In genomic region chr20:63610581-63611435, GRCh38 we compare ENCODE assay signal across 2 cellular contexts.
TF ChIP-seq lines count a peak whose summit lies in the region.

No MANE protein-coding gene starts in this region.

TF ChIP-seq in WTC11, 78 proteins besides CTCF, POLR2A, EP300 and RAD21 (continues in another document):
- no peak for TF ChIP-seq ZNF219 (CRISPR knock-in tag; IDR thresholded peaks at IDR 0.05; ENCODE audit: borderline replicate concordance)
- TF ChIP-seq ZNF512 (CRISPR knock-in tag; IDR thresholded peaks at IDR 0.05; ENCODE audit: borderline replicate concordance): no peak
- no peak for TF ChIP-seq USF2 (CRISPR knock-in tag; IDR thresholded peaks at IDR 0.05)
- TF ChIP-seq ATF1 (CRISPR knock-in tag; IDR thresholded peaks at IDR 0.05): no peak
- TF ChIP-seq, protein P1, sequence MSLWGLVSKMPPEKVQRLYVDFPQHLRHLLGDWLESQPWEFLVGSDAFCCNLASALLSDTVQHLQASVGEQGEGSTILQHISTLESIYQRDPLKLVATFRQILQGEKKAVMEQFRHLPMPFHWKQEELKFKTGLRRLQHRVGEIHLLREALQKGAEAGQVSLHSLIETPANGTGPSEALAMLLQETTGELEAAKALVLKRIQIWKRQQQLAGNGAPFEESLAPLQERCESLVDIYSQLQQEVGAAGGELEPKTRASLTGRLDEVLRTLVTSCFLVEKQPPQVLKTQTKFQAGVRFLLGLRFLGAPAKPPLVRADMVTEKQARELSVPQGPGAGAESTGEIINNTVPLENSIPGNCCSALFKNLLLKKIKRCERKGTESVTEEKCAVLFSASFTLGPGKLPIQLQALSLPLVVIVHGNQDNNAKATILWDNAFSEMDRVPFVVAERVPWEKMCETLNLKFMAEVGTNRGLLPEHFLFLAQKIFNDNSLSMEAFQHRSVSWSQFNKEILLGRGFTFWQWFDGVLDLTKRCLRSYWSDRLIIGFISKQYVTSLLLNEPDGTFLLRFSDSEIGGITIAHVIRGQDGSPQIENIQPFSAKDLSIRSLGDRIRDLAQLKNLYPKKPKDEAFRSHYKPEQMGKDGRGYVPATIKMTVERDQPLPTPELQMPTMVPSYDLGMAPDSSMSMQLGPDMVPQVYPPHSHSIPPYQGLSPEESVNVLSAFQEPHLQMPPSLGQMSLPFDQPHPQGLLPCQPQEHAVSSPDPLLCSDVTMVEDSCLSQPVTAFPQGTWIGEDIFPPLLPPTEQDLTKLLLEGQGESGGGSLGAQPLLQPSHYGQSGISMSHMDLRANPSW (CRISPR knock-in tag; conservative IDR thresholded peaks at IDR 0.05; ENCODE audit: low read depth): no peak
- TF ChIP-seq, protein P2, sequence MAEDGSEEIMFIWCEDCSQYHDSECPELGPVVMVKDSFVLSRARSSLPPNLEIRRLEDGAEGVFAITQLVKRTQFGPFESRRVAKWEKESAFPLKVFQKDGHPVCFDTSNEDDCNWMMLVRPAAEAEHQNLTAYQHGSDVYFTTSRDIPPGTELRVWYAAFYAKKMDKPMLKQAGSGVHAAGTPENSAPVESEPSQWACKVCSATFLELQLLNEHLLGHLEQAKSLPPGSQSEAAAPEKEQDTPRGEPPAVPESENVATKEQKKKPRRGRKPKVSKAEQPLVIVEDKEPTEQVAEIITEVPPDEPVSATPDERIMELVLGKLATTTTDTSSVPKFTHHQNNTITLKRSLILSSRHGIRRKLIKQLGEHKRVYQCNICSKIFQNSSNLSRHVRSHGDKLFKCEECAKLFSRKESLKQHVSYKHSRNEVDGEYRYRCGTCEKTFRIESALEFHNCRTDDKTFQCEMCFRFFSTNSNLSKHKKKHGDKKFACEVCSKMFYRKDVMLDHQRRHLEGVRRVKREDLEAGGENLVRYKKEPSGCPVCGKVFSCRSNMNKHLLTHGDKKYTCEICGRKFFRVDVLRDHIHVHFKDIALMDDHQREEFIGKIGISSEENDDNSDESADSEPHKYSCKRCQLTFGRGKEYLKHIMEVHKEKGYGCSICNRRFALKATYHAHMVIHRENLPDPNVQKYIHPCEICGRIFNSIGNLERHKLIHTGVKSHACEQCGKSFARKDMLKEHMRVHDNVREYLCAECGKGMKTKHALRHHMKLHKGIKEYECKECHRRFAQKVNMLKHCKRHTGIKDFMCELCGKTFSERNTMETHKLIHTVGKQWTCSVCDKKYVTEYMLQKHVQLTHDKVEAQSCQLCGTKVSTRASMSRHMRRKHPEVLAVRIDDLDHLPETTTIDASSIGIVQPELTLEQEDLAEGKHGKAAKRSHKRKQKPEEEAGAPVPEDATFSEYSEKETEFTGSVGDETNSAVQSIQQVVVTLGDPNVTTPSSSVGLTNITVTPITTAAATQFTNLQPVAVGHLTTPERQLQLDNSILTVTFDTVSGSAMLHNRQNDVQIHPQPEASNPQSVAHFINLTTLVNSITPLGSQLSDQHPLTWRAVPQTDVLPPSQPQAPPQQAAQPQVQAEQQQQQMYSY (CRISPR knock-in tag; IDR thresholded peaks at IDR 0.05): no peak
- no peak for TF ChIP-seq FOXP1 (CRISPR knock-in tag; IDR thresholded peaks at IDR 0.05; ENCODE audit: borderline replicate concordance)
- TF ChIP-seq, protein P3, sequence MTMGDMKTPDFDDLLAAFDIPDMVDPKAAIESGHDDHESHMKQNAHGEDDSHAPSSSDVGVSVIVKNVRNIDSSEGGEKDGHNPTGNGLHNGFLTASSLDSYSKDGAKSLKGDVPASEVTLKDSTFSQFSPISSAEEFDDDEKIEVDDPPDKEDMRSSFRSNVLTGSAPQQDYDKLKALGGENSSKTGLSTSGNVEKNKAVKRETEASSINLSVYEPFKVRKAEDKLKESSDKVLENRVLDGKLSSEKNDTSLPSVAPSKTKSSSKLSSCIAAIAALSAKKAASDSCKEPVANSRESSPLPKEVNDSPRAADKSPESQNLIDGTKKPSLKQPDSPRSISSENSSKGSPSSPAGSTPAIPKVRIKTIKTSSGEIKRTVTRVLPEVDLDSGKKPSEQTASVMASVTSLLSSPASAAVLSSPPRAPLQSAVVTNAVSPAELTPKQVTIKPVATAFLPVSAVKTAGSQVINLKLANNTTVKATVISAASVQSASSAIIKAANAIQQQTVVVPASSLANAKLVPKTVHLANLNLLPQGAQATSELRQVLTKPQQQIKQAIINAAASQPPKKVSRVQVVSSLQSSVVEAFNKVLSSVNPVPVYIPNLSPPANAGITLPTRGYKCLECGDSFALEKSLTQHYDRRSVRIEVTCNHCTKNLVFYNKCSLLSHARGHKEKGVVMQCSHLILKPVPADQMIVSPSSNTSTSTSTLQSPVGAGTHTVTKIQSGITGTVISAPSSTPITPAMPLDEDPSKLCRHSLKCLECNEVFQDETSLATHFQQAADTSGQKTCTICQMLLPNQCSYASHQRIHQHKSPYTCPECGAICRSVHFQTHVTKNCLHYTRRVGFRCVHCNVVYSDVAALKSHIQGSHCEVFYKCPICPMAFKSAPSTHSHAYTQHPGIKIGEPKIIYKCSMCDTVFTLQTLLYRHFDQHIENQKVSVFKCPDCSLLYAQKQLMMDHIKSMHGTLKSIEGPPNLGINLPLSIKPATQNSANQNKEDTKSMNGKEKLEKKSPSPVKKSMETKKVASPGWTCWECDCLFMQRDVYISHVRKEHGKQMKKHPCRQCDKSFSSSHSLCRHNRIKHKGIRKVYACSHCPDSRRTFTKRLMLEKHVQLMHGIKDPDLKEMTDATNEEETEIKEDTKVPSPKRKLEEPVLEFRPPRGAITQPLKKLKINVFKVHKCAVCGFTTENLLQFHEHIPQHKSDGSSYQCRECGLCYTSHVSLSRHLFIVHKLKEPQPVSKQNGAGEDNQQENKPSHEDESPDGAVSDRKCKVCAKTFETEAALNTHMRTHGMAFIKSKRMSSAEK (CRISPR knock-in tag; IDR thresholded peaks at IDR 0.05; ENCODE audit: borderline replicate concordance): no peak

TF ChIP-seq in HepG2, 621 proteins besides CTCF, POLR2A, EP300 and RAD21:
- TF ChIP-seq SIX1 (CRISPR knock-in tag; IDR thresholded peaks at IDR 0.05; ENCODE audit: borderline replicate concordance): no peak
- TF ChIP-seq BCL6 (CRISPR knock-in tag; IDR thresholded peaks at IDR 0.05): no peak
- no peak for TF ChIP-seq ZNF530 (CRISPR knock-in tag; IDR thresholded peaks at IDR 0.05; ENCODE audit: low read depth)
- TF ChIP-seq NCOR1 (IDR thresholded peaks at IDR 0.05; ENCODE audit: borderline replicate concordance, low read length): no peak
- TF ChIP-seq ZNF83 (CRISPR knock-in tag; IDR thresholded peaks at IDR 0.05; ENCODE audit: borderline replicate concordance): no peak
- TF ChIP-seq MLX (CRISPR knock-in tag; IDR thresholded peaks at IDR 0.05): no peak
- no peak for TF ChIP-seq HNRNPH1 (optimal IDR thresholded peaks at IDR 0.05; ENCODE audit: low read depth, low read length)
- TF ChIP-seq ZBTB3 (CRISPR knock-in tag; IDR thresholded peaks at IDR 0.05; ENCODE audit: borderline replicate concordance, low read depth): no peak
- TF ChIP-seq, protein P4, sequence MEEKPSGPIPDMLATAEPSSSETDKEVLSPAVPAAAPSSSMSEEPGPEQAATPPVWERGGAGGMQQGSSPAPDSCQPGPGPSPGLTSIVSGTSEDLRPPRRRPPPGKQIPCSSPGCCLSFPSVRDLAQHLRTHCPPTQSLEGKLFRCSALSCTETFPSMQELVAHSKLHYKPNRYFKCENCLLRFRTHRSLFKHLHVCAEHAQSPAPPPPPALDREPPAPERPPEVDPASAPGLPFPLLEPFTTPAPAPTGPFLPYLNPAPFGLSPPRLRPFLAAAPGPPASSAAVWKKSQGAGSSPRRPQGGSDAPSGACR (CRISPR knock-in tag; IDR thresholded peaks at IDR 0.05): no peak
- TF ChIP-seq, protein P1 (CRISPR knock-in tag; IDR thresholded peaks at IDR 0.05; ENCODE audit: borderline replicate concordance): no peak
- no peak for TF ChIP-seq ZNF616 (CRISPR knock-in tag; IDR thresholded peaks at IDR 0.05; ENCODE audit: low read depth)
- no peak for TF ChIP-seq JARID2 (CRISPR knock-in tag; IDR thresholded peaks at IDR 0.05; ENCODE audit: insufficient replicate concordance)
- no peak for TF ChIP-seq SMYD3 (CRISPR knock-in tag; IDR thresholded peaks at IDR 0.05)
- no peak for TF ChIP-seq MAX (IDR thresholded peaks at IDR 0.05)
